1 cellular context compared by ENCODE assay signal in genomic region chr21:35622612-35623011, GRCh38.
TF ChIP-seq lines count a peak whose summit lies in the region.

No MANE protein-coding gene starts in this region.

TF ChIP-seq in H1, 55 proteins besides CTCF, POLR2A, EP300 and RAD21 (continued from another document):
- no peak for TF ChIP-seq RFX5 (IDR thresholded peaks at IDR 0.05; ENCODE audit: borderline replicate concordance, low read depth, low read length)
- TF ChIP-seq EZH2 (IDR thresholded peaks at IDR 0.05; ENCODE audit: low read depth, low read length, severe bottlenecking) = no peak
- TF ChIP-seq CBX5 (IDR thresholded peaks at IDR 0.05; ENCODE audit: low read depth, low read length) = no peak
